2 cellular contexts compared by ENCODE assay signal in the genomic region with DNA sequence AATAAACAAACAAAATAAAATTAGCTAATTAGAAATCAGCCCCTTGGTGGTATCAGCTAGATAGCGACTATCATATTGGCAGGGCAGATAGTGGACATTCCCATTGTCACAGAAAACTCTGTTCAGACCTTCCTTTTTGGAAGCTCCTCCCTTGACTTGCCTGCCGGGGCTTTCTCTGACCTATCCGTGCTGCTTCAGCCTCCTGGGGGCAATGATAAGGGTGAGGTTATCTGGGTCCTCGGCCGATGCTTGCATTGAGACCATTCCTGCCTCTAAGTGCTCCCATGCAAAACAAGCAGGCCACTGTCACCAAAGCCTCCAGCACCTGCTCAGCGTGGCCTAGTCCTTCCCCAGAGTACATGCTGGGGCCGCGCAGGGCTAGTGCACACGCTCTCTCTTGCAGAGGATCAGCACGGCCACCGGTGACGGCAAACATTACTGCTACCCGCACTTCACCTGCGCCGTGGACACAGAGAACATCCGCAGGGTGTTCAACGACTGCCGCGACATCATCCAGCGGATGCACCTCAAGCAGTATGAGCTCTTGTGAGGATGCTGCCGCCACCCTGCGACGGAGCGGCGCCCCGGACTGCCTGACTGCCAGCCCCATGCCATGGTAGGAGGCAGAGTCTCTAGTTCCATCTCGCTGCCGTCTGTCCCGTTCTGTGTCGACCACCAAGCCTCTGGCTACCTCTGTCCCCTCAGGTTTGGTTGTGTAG.
TF ChIP-seq lines count a peak whose summit lies in the region.

No MANE protein-coding gene starts in this region.

TF ChIP-seq in IMR-90, 13 proteins besides CTCF, POLR2A, EP300 and RAD21:
- no peak for TF ChIP-seq MAZ (IDR thresholded peaks at IDR 0.05; ENCODE audit: borderline replicate concordance, low read depth, low read length)

TF ChIP-seq in H1, 55 proteins besides CTCF, POLR2A, EP300 and RAD21:
- TF ChIP-seq E2F6 (IDR thresholded peaks at IDR 0.05) = no peak
- TF ChIP-seq TBP (IDR thresholded peaks at IDR 0.05; ENCODE audit: low read depth, low read length) = no peak
- no peak for TF ChIP-seq SP2 (IDR thresholded peaks at IDR 0.05; ENCODE audit: low read length)
- TF ChIP-seq BCL11A (IDR thresholded peaks at IDR 0.05; ENCODE audit: low read depth in 2 of 2, low read length in 2 of 2) = no peak
- no peak for TF ChIP-seq SIN3A (conservative IDR thresholded peaks at IDR 0.05 in 1 of 2, IDR thresholded peaks at IDR 0.05 in 1 of 2; ENCODE audit: low read depth in 1 of 2, low read length in 2 of 2)
- no peak for TF ChIP-seq NRF1 (IDR thresholded peaks at IDR 0.05; ENCODE audit: low read depth, low read length)
- no peak for TF ChIP-seq PHF8 (conservative IDR thresholded peaks at IDR 0.05; ENCODE audit: low read depth, low read length)
- TF ChIP-seq BACH1 (IDR thresholded peaks at IDR 0.05; ENCODE audit: low read length) = no peak
- TF ChIP-seq POLR2AphosphoS5 (IDR thresholded peaks at IDR 0.05; ENCODE audit: low read depth, low read length) = no peak
- TF ChIP-seq RBBP5 (IDR thresholded peaks at IDR 0.05; ENCODE audit: borderline replicate concordance, low read depth, low read length) = no peak
- TF ChIP-seq HDAC6 (IDR thresholded peaks at IDR 0.05; ENCODE audit: low read depth, low read length) = no peak
- no peak for TF ChIP-seq SP1 (IDR thresholded peaks at IDR 0.05; ENCODE audit: low read depth, low read length)
- TF ChIP-seq KDM4A (IDR thresholded peaks at IDR 0.05; ENCODE audit: low read depth, low read length, severe bottlenecking) = no peak
- no peak for TF ChIP-seq MAX (IDR thresholded peaks at IDR 0.05)
- no peak for TF ChIP-seq EZH2 (IDR thresholded peaks at IDR 0.05; ENCODE audit: low read depth, low read length, severe bottlenecking)
- no peak for TF ChIP-seq ZNF274 (IDR thresholded peaks at IDR 0.05; ENCODE audit: borderline replicate concordance, extremely low read depth, low read length)
- no peak for TF ChIP-seq ATF2 (IDR thresholded peaks at IDR 0.05; ENCODE audit: low read length)
- TF ChIP-seq GTF2F1 (IDR thresholded peaks at IDR 0.05; ENCODE audit: borderline replicate concordance, low read depth, low read length) = no peak
